Comparison of ENCODE assay signal across 14 cellular contexts in genomic region chr3:186366206-186366605, GRCh38. TPM values are rescaled to one million over a fixed set of nuclear protein-coding genes. Genes with fewer than 3 reads are reported as not detected.
DNase-seq lines count a peak whose midpoint lies in the region; TF ChIP-seq lines count a peak whose summit lies in the region.
"Had no signal": no experiment of that assay in that cellular context is flagged by ENCODE, and none has a peak within 500 bp of the region (broad histone marks: within the 10 kb centered on the region; RNA-seq: fewer than 3 reads in every experiment).

No MANE protein-coding gene starts in this region.

- H3K27me3 ChIP-seq in rectal smooth muscle tissue (ENCODE audit: control insufficient read depth, insufficient read depth, low read length): no peaks in the 10 kb centered on the region

- H3K27ac ChIP-seq in rectal smooth muscle tissue (ENCODE audit: low read depth, low read length): peak overlapping the region; percentile 50
- H3K27ac ChIP-seq: C4-2B, SJSA1 had no signal

- H3K4me1 Mint-ChIP-seq in CD14-positive monocyte (peaks cover 81% of the 10 kb centered on the region), chondrocyte (ENCODE audit: low read depth) (peaks cover 40% of the 10 kb centered on the region), mesothelial cell of epicardium (peaks cover 2% of the 10 kb centered on the region)

- TF ChIP-seq CTCF in CD14-positive monocyte (IDR thresholded peaks at IDR 0.05): no peak
- no peak for TF ChIP-seq CTCF in chondrocyte (IDR thresholded peaks at IDR 0.05)
- no peak for TF ChIP-seq CTCF in mesothelial cell of epicardium (IDR thresholded peaks at IDR 0.05; ENCODE audit: unreplicated experiment)

- H3K27ac Mint-ChIP-seq in CD14-positive monocyte: peak overlapping the region in 6 of 7 donors; percentile 67 to 95 (median 92)
- H3K27ac Mint-ChIP-seq in chondrocyte (ENCODE audit: unreplicated experiment): peak overlapping the region; percentile 85
- H3K27ac Mint-ChIP-seq in mesothelial cell of epicardium: no peak overlapping the region

- H3K4me3 Mint-ChIP-seq in CD14-positive monocyte (no peak overlapping the region), chondrocyte (ENCODE audit: unreplicated experiment) (no peak overlapping the region), mesothelial cell of epicardium (no peak overlapping the region)

- H3K9ac ChIP-seq in rectal smooth muscle tissue (ENCODE audit: low read length): no peak overlapping the region

- H3K27me3 Mint-ChIP-seq in CD14-positive monocyte (ENCODE audit: low read depth in 3 of 3) (peaks cover 0 to 2% (median 1%) of the 10 kb centered on the region in 3 donors), chondrocyte (ENCODE audit: low read depth) (peaks cover 44% of the 10 kb centered on the region), mesothelial cell of epicardium (ENCODE audit: low read depth) (peaks cover 93% of the 10 kb centered on the region)

- DNase-seq in CD14-positive monocyte (ENCODE audit: low spot score): no peak
- peak; percentile 40 to 41 for DNase-seq in NOMO-1 (lab: John Stamatoyannopoulos, UW; ENCODE audit: unreplicated experiment in 2 of 2)
- no peak for DNase-seq in chondrocyte (ENCODE audit: low spot score)
- no peak for DNase-seq in NCI-H226
- no peak for DNase-seq in kidney tubule cell (ENCODE audit: low spot score)
- DNase-seq in NCI-H2081 (lab: John Stamatoyannopoulos, UW): no peak
- no peak for DNase-seq in mesothelial cell of epicardium (ENCODE audit: low spot score in 2 of 2, unreplicated experiment in 2 of 2)
- DNase-seq: DMS153, GOT3, NCI-H1092, NCI-H146 had no signal

- H3K4me3 ChIP-seq in rectal smooth muscle tissue (ENCODE audit: low read length): no peak overlapping the region
- H3K4me3 ChIP-seq: SJSA1 had no signal

- H3K36me3 ChIP-seq in rectal smooth muscle tissue (ENCODE audit: control insufficient read depth, insufficient read depth, low read length): no peaks in the 10 kb centered on the region
- H3K36me3 ChIP-seq: SJSA1 had no signal

- intact Hi-C loops in CD14-positive monocyte (cut with micrococcal nuclease): loop anchor here (5.0 kb wide), 1 partner anchor 34 kb away; no protein-coding TSS in a partner anchor

- H3K9me3 Mint-ChIP-seq in CD14-positive monocyte: no peaks in the 10 kb centered on the region
- H3K9me3 Mint-ChIP-seq in chondrocyte (ENCODE audit: low read depth): no peaks in the 10 kb centered on the region
- H3K9me3 Mint-ChIP-seq in mesothelial cell of epicardium: no peaks in the 10 kb centered on the region

- H3K4me1 ChIP-seq in rectal smooth muscle tissue (ENCODE audit: control insufficient read depth, insufficient read depth, low read length): peaks cover 11% of the 10 kb centered on the region
- H3K4me1 ChIP-seq: SJSA1 had no signal

- H3K36me3 Mint-ChIP-seq in CD14-positive monocyte: no peaks in the 10 kb centered on the region
- H3K36me3 Mint-ChIP-seq in chondrocyte (ENCODE audit: low read depth): no peaks in the 10 kb centered on the region
- no peaks in the 10 kb centered on the region for H3K36me3 Mint-ChIP-seq in mesothelial cell of epicardium

RNA-seq across cellular contexts. Expression of gene DGKG, which starts 4.2 kb away (rescaled TPM):
- 1 to 10 TPM; 4.2 to 4.3 TPM for polyA plus RNA-seq in CD14-positive monocyte
- total RNA-seq in chondrocyte (0.68 to 1.7 TPM (median 1.6 TPM) in 3 replicates), mesothelial cell of epicardium (0.04 to 0.38 TPM (median 0.16 TPM) in 3 replicates)

Comparison
In these comparisons a context has a peak if more than half of its experiments do, and no peak if none do; other contexts are left out.
1. DNase-seq: peak in NOMO-1 (2 of 2); none in CD14-positive monocyte (single experiment), chondrocyte (single experiment), NCI-H226 (single experiment), kidney tubule cell (single experiment), NCI-H2081 (0 of 2) and mesothelial cell of epicardium (0 of 2).